ENCODE assay signal across 2 cellular contexts in the genomic region with DNA sequence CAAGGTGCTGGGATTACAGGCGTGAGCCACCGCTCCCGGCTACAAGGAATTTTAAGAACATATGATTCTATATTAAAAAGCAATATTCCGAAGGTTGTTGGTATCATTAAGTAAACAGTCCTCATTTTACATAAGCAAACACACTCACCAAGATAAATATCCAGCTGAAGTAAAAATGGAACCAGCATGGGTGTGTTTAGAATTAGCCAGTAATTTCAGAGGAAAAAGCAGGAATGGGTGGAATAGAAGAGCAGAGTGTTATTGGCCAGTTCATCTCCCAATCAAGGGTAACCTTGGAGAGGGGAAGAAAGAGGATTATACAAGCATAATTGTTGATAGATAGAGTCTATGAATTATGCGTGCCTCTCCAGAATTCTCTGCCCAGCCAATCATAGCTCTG.
TF ChIP-seq lines count a peak whose summit lies in the region.

No MANE protein-coding gene starts in this region.

TF ChIP-seq in liver, 16 proteins besides CTCF, POLR2A, EP300 and RAD21:
- no peak for TF ChIP-seq GABPA (IDR thresholded peaks at IDR 0.05 in 1 of 2, conservative IDR thresholded peaks at IDR 0.05 in 1 of 2)
- TF ChIP-seq, protein P1, sequence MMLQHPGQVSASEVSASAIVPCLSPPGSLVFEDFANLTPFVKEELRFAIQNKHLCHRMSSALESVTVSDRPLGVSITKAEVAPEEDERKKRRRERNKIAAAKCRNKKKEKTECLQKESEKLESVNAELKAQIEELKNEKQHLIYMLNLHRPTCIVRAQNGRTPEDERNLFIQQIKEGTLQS (IDR thresholded peaks at IDR 0.05) = no peak
- TF ChIP-seq, protein P2, sequence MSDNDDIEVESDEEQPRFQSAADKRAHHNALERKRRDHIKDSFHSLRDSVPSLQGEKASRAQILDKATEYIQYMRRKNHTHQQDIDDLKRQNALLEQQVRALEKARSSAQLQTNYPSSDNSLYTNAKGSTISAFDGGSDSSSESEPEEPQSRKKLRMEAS (IDR thresholded peaks at IDR 0.05) = no peak
- TF ChIP-seq, protein P3, sequence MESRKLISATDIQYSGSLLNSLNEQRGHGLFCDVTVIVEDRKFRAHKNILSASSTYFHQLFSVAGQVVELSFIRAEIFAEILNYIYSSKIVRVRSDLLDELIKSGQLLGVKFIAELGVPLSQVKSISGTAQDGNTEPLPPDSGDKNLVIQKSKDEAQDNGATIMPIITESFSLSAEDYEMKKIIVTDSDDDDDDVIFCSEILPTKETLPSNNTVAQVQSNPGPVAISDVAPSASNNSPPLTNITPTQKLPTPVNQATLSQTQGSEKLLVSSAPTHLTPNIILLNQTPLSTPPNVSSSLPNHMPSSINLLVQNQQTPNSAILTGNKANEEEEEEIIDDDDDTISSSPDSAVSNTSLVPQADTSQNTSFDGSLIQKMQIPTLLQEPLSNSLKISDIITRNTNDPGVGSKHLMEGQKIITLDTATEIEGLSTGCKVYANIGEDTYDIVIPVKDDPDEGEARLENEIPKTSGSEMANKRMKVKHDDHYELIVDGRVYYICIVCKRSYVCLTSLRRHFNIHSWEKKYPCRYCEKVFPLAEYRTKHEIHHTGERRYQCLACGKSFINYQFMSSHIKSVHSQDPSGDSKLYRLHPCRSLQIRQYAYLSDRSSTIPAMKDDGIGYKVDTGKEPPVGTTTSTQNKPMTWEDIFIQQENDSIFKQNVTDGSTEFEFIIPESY (IDR thresholded peaks at IDR 0.05) = no peak
- TF ChIP-seq JUND (IDR thresholded peaks at IDR 0.05) = no peak
- TF ChIP-seq HNF4G (IDR thresholded peaks at IDR 0.05) = no peak
- TF ChIP-seq EGR1 (IDR thresholded peaks at IDR 0.05; ENCODE audit: low read depth in 2 of 2) = no peak
- no peak for TF ChIP-seq FOXA2 (IDR thresholded peaks at IDR 0.05)
- TF ChIP-seq SP1 (IDR thresholded peaks at IDR 0.05) = no peak
- no peak for TF ChIP-seq TAF1 (conservative IDR thresholded peaks at IDR 0.05)
- TF ChIP-seq, protein P4, sequence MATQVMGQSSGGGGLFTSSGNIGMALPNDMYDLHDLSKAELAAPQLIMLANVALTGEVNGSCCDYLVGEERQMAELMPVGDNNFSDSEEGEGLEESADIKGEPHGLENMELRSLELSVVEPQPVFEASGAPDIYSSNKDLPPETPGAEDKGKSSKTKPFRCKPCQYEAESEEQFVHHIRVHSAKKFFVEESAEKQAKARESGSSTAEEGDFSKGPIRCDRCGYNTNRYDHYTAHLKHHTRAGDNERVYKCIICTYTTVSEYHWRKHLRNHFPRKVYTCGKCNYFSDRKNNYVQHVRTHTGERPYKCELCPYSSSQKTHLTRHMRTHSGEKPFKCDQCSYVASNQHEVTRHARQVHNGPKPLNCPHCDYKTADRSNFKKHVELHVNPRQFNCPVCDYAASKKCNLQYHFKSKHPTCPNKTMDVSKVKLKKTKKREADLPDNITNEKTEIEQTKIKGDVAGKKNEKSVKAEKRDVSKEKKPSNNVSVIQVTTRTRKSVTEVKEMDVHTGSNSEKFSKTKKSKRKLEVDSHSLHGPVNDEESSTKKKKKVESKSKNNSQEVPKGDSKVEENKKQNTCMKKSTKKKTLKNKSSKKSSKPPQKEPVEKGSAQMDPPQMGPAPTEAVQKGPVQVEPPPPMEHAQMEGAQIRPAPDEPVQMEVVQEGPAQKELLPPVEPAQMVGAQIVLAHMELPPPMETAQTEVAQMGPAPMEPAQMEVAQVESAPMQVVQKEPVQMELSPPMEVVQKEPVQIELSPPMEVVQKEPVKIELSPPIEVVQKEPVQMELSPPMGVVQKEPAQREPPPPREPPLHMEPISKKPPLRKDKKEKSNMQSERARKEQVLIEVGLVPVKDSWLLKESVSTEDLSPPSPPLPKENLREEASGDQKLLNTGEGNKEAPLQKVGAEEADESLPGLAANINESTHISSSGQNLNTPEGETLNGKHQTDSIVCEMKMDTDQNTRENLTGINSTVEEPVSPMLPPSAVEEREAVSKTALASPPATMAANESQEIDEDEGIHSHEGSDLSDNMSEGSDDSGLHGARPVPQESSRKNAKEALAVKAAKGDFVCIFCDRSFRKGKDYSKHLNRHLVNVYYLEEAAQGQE (IDR thresholded peaks at IDR 0.05) = no peak
- peak in 1 of 2 donors; percentile 9 for TF ChIP-seq RXRA (IDR thresholded peaks at IDR 0.05)
- no peak for TF ChIP-seq FOXA1 (IDR thresholded peaks at IDR 0.05)
- TF ChIP-seq YY1 (IDR thresholded peaks at IDR 0.05) = peak; percentile 35
- TF ChIP-seq HNF4A (conservative IDR thresholded peaks at IDR 0.05) = no peak

TF ChIP-seq in HepG2, 621 proteins besides CTCF, POLR2A, EP300 and RAD21:
- TF ChIP-seq HMGA1 (CRISPR knock-in tag; conservative IDR thresholded peaks at IDR 0.05) (no peak), FOXA1 (IDR thresholded peaks at IDR 0.05) (no peak), FOXA1 (CRISPR knock-in tag; IDR thresholded peaks at IDR 0.05) (no peak), ZNF788 (CRISPR knock-in tag; IDR thresholded peaks at IDR 0.05; ENCODE audit: borderline replicate concordance) (no peak)
